ENCODE assay signal across 21 cellular contexts in genomic region chr1:242023805-242024204, GRCh38. TPM values are rescaled to one million over a fixed set of nuclear protein-coding genes. Genes with fewer than 3 reads are reported as not detected.
DNase-seq lines count a peak whose midpoint lies in the region; ATAC-seq and TF ChIP-seq lines count a peak whose summit lies in the region.
"Had no signal": no experiment of that assay in that cellular context is flagged by ENCODE, and none has a peak within 500 bp of the region (broad histone marks: within the 10 kb centered on the region; RNA-seq: fewer than 3 reads in every experiment).

No MANE protein-coding gene starts in this region.

- no peak for TF ChIP-seq CTCF in OCI-LY3 (IDR thresholded peaks at IDR 0.05; ENCODE audit: low read depth, low read length)
- TF ChIP-seq CTCF in CD4-positive, alpha-beta T cell (IDR thresholded peaks at IDR 0.05) = no peak

- H3K4me3 ChIP-seq in OCI-LY3 (ENCODE audit: low read length) = no peak overlapping the region
- H3K4me3 ChIP-seq: SJSA1 had no signal

- H3K36me3 Mint-ChIP-seq in stimulated activated naive B cell treated with anti-CD40 and anti-IgM and Interleukin-4, amounts not matched to agents 10 μg/mL and 1 μg/mL and 100 μg/mL, for 72 hours = no peaks in the 10 kb centered on the region
- H3K36me3 Mint-ChIP-seq in CD4-positive, alpha-beta T cell (ENCODE audit: low read depth) = no peaks in the 10 kb centered on the region
- H3K36me3 Mint-ChIP-seq: CD4-positive, CD25-positive, alpha-beta regulatory T cell had no signal

- no peaks in the 10 kb centered on the region for H3K79me2 ChIP-seq in OCI-LY3 (ENCODE audit: low read length)

- peaks cover 7% of the 10 kb centered on the region for H3K4me1 ChIP-seq in OCI-LY3 (ENCODE audit: low read length)
- H3K4me1 ChIP-seq: Caco-2, SJSA1 had no signal

- no peak for DNase-seq in stimulated activated naive B cell treated with anti-CD40 and anti-IgM and Interleukin-4, amounts not matched to agents 10 μg/mL and 1 μg/mL and 100 μg/mL, for 72 hours
- DNase-seq in T1000 (lab: John Stamatoyannopoulos, UW) (no peak), NCI-H1092 (lab: John Stamatoyannopoulos, UW) (no peak)
- DNase-seq in CD4-positive, alpha-beta T cell = no peak
- DNase-seq: Caco-2; CD4-positive, CD25-positive, alpha-beta regulatory T cell; DMS 273 treated with DMSO at 0.1 percent for 48 hours; DMS79 treated with DMSO at 0.1 percent for 48 hours; GOT3; HCEC 1CT; MM.1S; NCI-H1694 treated with DMSO at 0.1 percent for 48 hours; NCI-H446; NCI-H526 treated with DMSO at 0.1 percent for 48 hours had no signal

- no peak overlapping the region for H3K4me2 ChIP-seq in OCI-LY3 (ENCODE audit: low read length)

- CTCF ChIA-PET in CD4-positive, alpha-beta T cell (lab: Charles Lee) = no interaction called here

- H3K4me1 Mint-ChIP-seq in stimulated activated naive B cell treated with anti-CD40 and anti-IgM and Interleukin-4, amounts not matched to agents 10 μg/mL and 1 μg/mL and 100 μg/mL, for 72 hours = peaks cover 7 to 18% of the 10 kb centered on the region in 2 donors
- H3K4me1 Mint-ChIP-seq in CD4-positive, alpha-beta T cell (ENCODE audit: low read depth) = no peaks in the 10 kb centered on the region
- H3K4me1 Mint-ChIP-seq: CD4-positive, CD25-positive, alpha-beta regulatory T cell had no signal

- POLR2A ChIA-PET in CD4-positive, alpha-beta T cell (lab: Charles Lee) = no interaction called here

- H3K27ac Mint-ChIP-seq in stimulated activated naive B cell treated with anti-CD40 and anti-IgM and Interleukin-4, amounts not matched to agents 10 μg/mL and 1 μg/mL and 100 μg/mL, for 72 hours = no peak overlapping the region
- H3K27ac Mint-ChIP-seq in CD4-positive, alpha-beta T cell = no peak overlapping the region

- H3K36me3 ChIP-seq in OCI-LY3 (replicated peaks; ENCODE audit: low read depth, low read length) = no peaks in the 10 kb centered on the region
- H3K36me3 ChIP-seq: SJSA1 had no signal

- peaks cover 0 to 3% of the 10 kb centered on the region in 2 donors for H3K9me3 Mint-ChIP-seq in stimulated activated naive B cell treated with anti-CD40 and anti-IgM and Interleukin-4, amounts not matched to agents 10 μg/mL and 1 μg/mL and 100 μg/mL, for 72 hours
- no peaks in the 10 kb centered on the region for H3K9me3 Mint-ChIP-seq in CD4-positive, alpha-beta T cell
- H3K9me3 Mint-ChIP-seq: CD4-positive, CD25-positive, alpha-beta regulatory T cell had no signal

- no peak for TF ChIP-seq POLR2A in GM18505 (IDR thresholded peaks at IDR 0.05; ENCODE audit: borderline replicate concordance, extremely low read depth, insufficient read depth, insufficient read length)

- no peak overlapping the region for H3K9ac ChIP-seq in OCI-LY3 (ENCODE audit: low read length)

- H3K9me3 ChIP-seq in OCI-LY3 (ENCODE audit: insufficient read depth, low read length) = no peaks in the 10 kb centered on the region
- H3K9me3 ChIP-seq in CD4-positive, alpha-beta T cell (ENCODE audit: control insufficient read depth, low read length) = no peaks in the 10 kb centered on the region
- H3K9me3 ChIP-seq: Caco-2, SJSA1 had no signal

- no peak overlapping the region for H3K27ac ChIP-seq in OCI-LY3 (ENCODE audit: low read length)
- H3K27ac ChIP-seq in CD4-positive, alpha-beta T cell (ENCODE audit: low read depth, low read length) = no peak overlapping the region
- H3K27ac ChIP-seq: SJSA1 had no signal

- no peaks in the 10 kb centered on the region for H3K27me3 ChIP-seq in OCI-LY3 (ENCODE audit: low read depth, low read length)
- no peaks in the 10 kb centered on the region for H3K27me3 ChIP-seq in CD4-positive, alpha-beta T cell (ENCODE audit: control insufficient read depth, insufficient read depth, low read length)
- H3K27me3 ChIP-seq: SJSA1 had no signal

- intact Hi-C loops in CD4-positive, alpha-beta T cell (cut with DNase I, micrococcal nuclease) = loop anchor here in 1 of 2 experiments (5.0 kb wide), 1 partner anchor 1298 kb away; no protein-coding TSS in a partner anchor

- no peaks in the 10 kb centered on the region for H4K20me1 ChIP-seq in OCI-LY3 (ENCODE audit: insufficient read depth, low read length)

- no peak overlapping the region for H3K4me3 Mint-ChIP-seq in stimulated activated naive B cell treated with anti-CD40 and anti-IgM and Interleukin-4, amounts not matched to agents 10 μg/mL and 1 μg/mL and 100 μg/mL, for 72 hours
- no peak overlapping the region for H3K4me3 Mint-ChIP-seq in CD4-positive, alpha-beta T cell
- H3K4me3 Mint-ChIP-seq: CD4-positive, CD25-positive, alpha-beta regulatory T cell had no signal

- H3K27me3 Mint-ChIP-seq in stimulated activated naive B cell treated with anti-CD40 and anti-IgM and Interleukin-4, amounts not matched to agents 10 μg/mL and 1 μg/mL and 100 μg/mL, for 72 hours = no peaks in the 10 kb centered on the region
- H3K27me3 Mint-ChIP-seq in CD4-positive, alpha-beta T cell = peaks cover 1% of the 10 kb centered on the region
- H3K27me3 Mint-ChIP-seq: CD4-positive, CD25-positive, alpha-beta regulatory T cell had no signal

- peak overlapping the region; percentile 1; the same call in 1 of the 2 replicates for H2AFZ ChIP-seq in OCI-LY3 (ENCODE audit: low read depth, low read length)

- ATAC-seq in GM18505 (IDR thresholded peaks at IDR 0.05; ENCODE audit: unreplicated experiment) (peak; percentile 69), HG02759 (IDR thresholded peaks at IDR 0.05; ENCODE audit: unreplicated experiment) (peak; percentile 71)
- peak; percentile 67 to 74 for ATAC-seq in stimulated activated naive B cell treated with anti-CD40 and anti-IgM and Interleukin-4, amounts not matched to agents 10 μg/mL and 1 μg/mL and 100 μg/mL, for 72 hours (replicated peaks)
- no peak for ATAC-seq in CD4-positive, alpha-beta T cell (ENCODE audit: poor library complexity)
- ATAC-seq: Right ventricle myocardium inferior had no signal

RNA-seq across cellular contexts. Expression of gene MAP1LC3C, which starts 24.9 kb away (rescaled TPM):
- not detected for total RNA-seq in CD4-positive, alpha-beta T cell
- total RNA-seq: A673; CD4-positive, CD25-positive, alpha-beta regulatory T cell; SJSA1; T-helper 1 cell treated with Interleukin-12 subunit alpha and Interleukin-12 subunit beta and Interleukin-4 antibody, amounts not matched to agents 30 ng/mL and 1 ng/mL, for 36 hours had no signal
